ENCODE assay signal across 11 cellular contexts in genomic region chr17:1177099-1177996, GRCh38. TPM values are rescaled to one million over a fixed set of nuclear protein-coding genes. Genes with fewer than 3 reads are reported as not detected.
DNase-seq lines count a peak whose midpoint lies in the region; ATAC-seq, FAIRE-seq and TF ChIP-seq lines count a peak whose summit lies in the region.
"Had no signal": no experiment of that assay in that cellular context is flagged by ENCODE, and none has a peak within 500 bp of the region (broad histone marks: within the 10 kb centered on the region; RNA-seq: fewer than 3 reads in every experiment).

No MANE protein-coding gene starts in this region.

- DNase-seq in G401 (ENCODE audit: low spot score) (peak; percentile 49), NCI-H69 (lab: John Stamatoyannopoulos, UW) (peak; percentile 53), endothelial cell of umbilical vein (ENCODE audit: low read depth, low spot score) (no peak), neural progenitor cell (ENCODE audit: low spot score) (no peak), DMS53 (lab: John Stamatoyannopoulos, UW) (no peak), HCEC 1CT (no peak), Peyer's patch (no peak)
- DNase-seq: brain microvascular endothelial cell, NCI-H1105 treated with DMSO at 0.1 percent for 48 hours, T-helper 9 cell had no signal

- TSS peak; percentile 11 for BruUV-seq in endothelial cell of umbilical vein (replicated peaks; lab: Mats Ljungman, UMichigan)

- TF ChIP-seq CTCF in endothelial cell of umbilical vein (IDR thresholded peaks at IDR 0.05; ENCODE audit: extremely low read depth in 1 of 2, insufficient read depth in 1 of 2, low read depth in 1 of 2, low read length in 2 of 2) (no peak), neural progenitor cell (IDR thresholded peaks at IDR 0.05) (no peak), Peyer's patch (IDR thresholded peaks at IDR 0.05) (no peak)

- POLR2A ChIA-PET in endothelial cell of umbilical vein (lab: Charles Lee): no interaction called here

- H3K36me3 Mint-ChIP-seq in neural progenitor cell: peaks cover 5% of the 10 kb centered on the region

- H3K27me3 ChIP-seq in endothelial cell of umbilical vein (ENCODE audit: control insufficient read depth in 2 of 2, insufficient read depth in 2 of 2, low read length in 2 of 2) (no peaks in the 10 kb centered on the region), neural progenitor cell (peaks cover 41% of the 10 kb centered on the region), Peyer's patch (no peaks in the 10 kb centered on the region)
- H3K27me3 ChIP-seq: brain microvascular endothelial cell had no signal

- H4K20me1 ChIP-seq in endothelial cell of umbilical vein (replicated peaks; ENCODE audit: control insufficient read depth, extremely low read depth, insufficient read depth, low read length) (no peaks in the 10 kb centered on the region), neural progenitor cell (ENCODE audit: low read depth) (peaks cover 56% of the 10 kb centered on the region)

- intact Hi-C loops in endothelial cell of umbilical vein (cut with micrococcal nuclease): no loop called here

- H3K9ac ChIP-seq in endothelial cell of umbilical vein (replicated peaks; ENCODE audit: extremely low read depth, insufficient read depth, low read length) (no peak overlapping the region), neural progenitor cell (no peak overlapping the region)

- in situ Hi-C loops in G401 (cut with HindIII; ENCODE audit: low sequenced_read_pairs): no loop called here

- H3K4me3 ChIP-seq in endothelial cell of umbilical vein (replicated peaks in 1 of 3; ENCODE audit: insufficient read depth in 1 of 3, low read depth in 1 of 3, low read length in 3 of 3) (no peak overlapping the region), neural progenitor cell (no peak overlapping the region), Peyer's patch (no peak overlapping the region)

- no peak for ATAC-seq in HG02588 (IDR thresholded peaks at IDR 0.05; ENCODE audit: unreplicated experiment)

- H3K79me2 ChIP-seq in endothelial cell of umbilical vein (ENCODE audit: control insufficient read depth, insufficient read depth, low read length) (no peaks in the 10 kb centered on the region), neural progenitor cell (ENCODE audit: low read depth) (peaks cover 8% of the 10 kb centered on the region)

- H3K36me3 ChIP-seq in endothelial cell of umbilical vein (ENCODE audit: control insufficient read depth in 2 of 2, extremely low read depth in 1 of 2, insufficient read depth in 2 of 2, low read length in 2 of 2) (no peaks in the 10 kb centered on the region), neural progenitor cell (no peaks in the 10 kb centered on the region), Peyer's patch (no peaks in the 10 kb centered on the region)
- H3K36me3 ChIP-seq: brain microvascular endothelial cell had no signal

- H3K4me3 Mint-ChIP-seq in neural progenitor cell: peak overlapping the region; percentile 88

- no peak overlapping the region for H2AFZ ChIP-seq in endothelial cell of umbilical vein (ENCODE audit: low read depth, low read length)
- no peak overlapping the region for H2AFZ ChIP-seq in neural progenitor cell (replicated peaks)

- no peak overlapping the region for H3K4me2 ChIP-seq in endothelial cell of umbilical vein (ENCODE audit: insufficient read depth, low read length)
- no peak overlapping the region for H3K4me2 ChIP-seq in neural progenitor cell

- H3F3A ChIP-seq in neural progenitor cell (ENCODE audit: low read depth): peaks cover 15% of the 10 kb centered on the region

- CTCF ChIA-PET in endothelial cell of umbilical vein (lab: Charles Lee): interaction anchor here (0.8 to 4.1 kb wide), 8 partner anchors 9 to 298 kb away, joined by 3 to 26 read pairs (median 4); no protein-coding TSS in a partner anchor

- no peaks in the 10 kb centered on the region for H3K9me3 Mint-ChIP-seq in neural progenitor cell

- dilution Hi-C loops in endothelial cell of umbilical vein (cut with MboI; ENCODE audit: extremely low pct_ligation_motif_present, low sequenced_read_pairs): no loop called here

- FAIRE-seq in endothelial cell of umbilical vein (lab: Jason Lieb, UNC): peak; percentile 4

- TF ChIP-seq POLR2A in endothelial cell of umbilical vein (IDR thresholded peaks at IDR 0.05; ENCODE audit: low read depth, low read length) (no peak), Peyer's patch (IDR thresholded peaks at IDR 0.05) (no peak)

- H3K9me3 ChIP-seq in endothelial cell of umbilical vein (replicated peaks; ENCODE audit: control insufficient read depth, insufficient read depth, low read length) (no peaks in the 10 kb centered on the region), neural progenitor cell (ENCODE audit: low read depth) (no peaks in the 10 kb centered on the region), Peyer's patch (no peaks in the 10 kb centered on the region)

- H3K27ac ChIP-seq in endothelial cell of umbilical vein (ENCODE audit: insufficient read depth, low read depth, low read length) (no peak overlapping the region), neural progenitor cell (no peak overlapping the region), Peyer's patch (no peak overlapping the region)
- H3K27ac ChIP-seq: brain microvascular endothelial cell had no signal

- peaks cover 39% of the 10 kb centered on the region for H3K4me1 Mint-ChIP-seq in neural progenitor cell

- no peaks in the 10 kb centered on the region for H3K9me1 ChIP-seq in endothelial cell of umbilical vein (replicated peaks; ENCODE audit: control insufficient read depth, extremely low read depth, insufficient read depth, low read length)

- H3K27ac Mint-ChIP-seq in neural progenitor cell: no peak overlapping the region

- H3K4me1 ChIP-seq in endothelial cell of umbilical vein (ENCODE audit: control insufficient read depth, extremely low read depth, insufficient read depth, low read length) (peaks cover 7% of the 10 kb centered on the region), neural progenitor cell (peaks cover 24% of the 10 kb centered on the region), Peyer's patch (peaks cover 0 to 35% (median 29%) of the 10 kb centered on the region in 4 donors)

- H3K27me3 Mint-ChIP-seq in neural progenitor cell (ENCODE audit: insufficient read depth, low read depth): peaks cover 7% of the 10 kb centered on the region

TF ChIP-seq in endothelial cell of umbilical vein, 7 proteins besides CTCF, POLR2A, EP300 and RAD21:
- TF ChIP-seq, protein P1, sequence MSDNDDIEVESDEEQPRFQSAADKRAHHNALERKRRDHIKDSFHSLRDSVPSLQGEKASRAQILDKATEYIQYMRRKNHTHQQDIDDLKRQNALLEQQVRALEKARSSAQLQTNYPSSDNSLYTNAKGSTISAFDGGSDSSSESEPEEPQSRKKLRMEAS (IDR thresholded peaks at IDR 0.05; ENCODE audit: insufficient read depth, insufficient read length): no peak
- TF ChIP-seq POLR2AphosphoS5 (IDR thresholded peaks at IDR 0.05; ENCODE audit: insufficient read depth, low read depth, low read length) (no peak), GATA2 (IDR thresholded peaks at IDR 0.05; ENCODE audit: insufficient read depth, insufficient read length, low read depth, low read length) (no peak), JUN (IDR thresholded peaks at IDR 0.05; ENCODE audit: borderline replicate concordance, insufficient read depth, insufficient read length, low read depth) (no peak), FOS (IDR thresholded peaks at IDR 0.05; ENCODE audit: borderline replicate concordance, insufficient read depth, low read length) (no peak), EZH2 (IDR thresholded peaks at IDR 0.05; ENCODE audit: borderline replicate concordance, low read depth, low read length, severe bottlenecking) (no peak), MYC (IDR thresholded peaks at IDR 0.05; ENCODE audit: low read depth, low read length) (no peak)

RNA-seq across cellular contexts. Expression of gene ABR, which starts 2.4 kb away (rescaled TPM):
- 118 and 128 TPM in 2 replicates for total RNA-seq in G401 (2014; rRNA removed; shearing (Covaris generic))
- total RNA-seq in endothelial cell of umbilical vein: 78.9 and 96.8 TPM in 2 replicates
- polyA plus RNA-seq in endothelial cell of umbilical vein: 83.5 and 92.1 TPM in 2 replicates
- 63.1 and 82.2 TPM in 2 replicates for polyA plus RNA-seq in endothelial cell of umbilical vein (2011; cell fraction: cytosol; rRNA removed)
- polyA plus RNA-seq in endothelial cell of umbilical vein (2011; cell fraction: nucleus; rRNA removed): 113 and 135 TPM in 2 replicates
- polyA plus RNA-seq in endothelial cell of umbilical vein (2012): 75.4 and 78.7 TPM in 2 replicates
- 62.5 and 103 TPM in 2 replicates for polyA minus RNA-seq in endothelial cell of umbilical vein
- polyA minus RNA-seq in endothelial cell of umbilical vein (2011; cell fraction: cytosol; rRNA and poly(A)+ RNA removed): 38.5 TPM
- polyA minus RNA-seq in endothelial cell of umbilical vein (2011; cell fraction: nucleus; rRNA and poly(A)+ RNA removed): 53.5 and 71.9 TPM in 2 replicates
- 36.7 and 92.7 TPM in 2 replicates for total RNA-seq in neural progenitor cell (ENCODE audit: low replicate concordance)
- 100 to 1,000 TPM; 220 to 753 (median 440) TPM for total RNA-seq in Peyer's patch

Comparison
In these comparisons a context has a peak if more than half of its experiments do, and no peak if none do; other contexts are left out.
1. DNase-seq: peak in G401 (single experiment) and NCI-H69 (single experiment); none in endothelial cell of umbilical vein (single experiment), neural progenitor cell (single experiment), DMS53 (single experiment), HCEC 1CT (single experiment) and Peyer's patch (0 of 3).